Comparison of ENCODE assay signal across 1 cellular context in the genomic region with DNA sequence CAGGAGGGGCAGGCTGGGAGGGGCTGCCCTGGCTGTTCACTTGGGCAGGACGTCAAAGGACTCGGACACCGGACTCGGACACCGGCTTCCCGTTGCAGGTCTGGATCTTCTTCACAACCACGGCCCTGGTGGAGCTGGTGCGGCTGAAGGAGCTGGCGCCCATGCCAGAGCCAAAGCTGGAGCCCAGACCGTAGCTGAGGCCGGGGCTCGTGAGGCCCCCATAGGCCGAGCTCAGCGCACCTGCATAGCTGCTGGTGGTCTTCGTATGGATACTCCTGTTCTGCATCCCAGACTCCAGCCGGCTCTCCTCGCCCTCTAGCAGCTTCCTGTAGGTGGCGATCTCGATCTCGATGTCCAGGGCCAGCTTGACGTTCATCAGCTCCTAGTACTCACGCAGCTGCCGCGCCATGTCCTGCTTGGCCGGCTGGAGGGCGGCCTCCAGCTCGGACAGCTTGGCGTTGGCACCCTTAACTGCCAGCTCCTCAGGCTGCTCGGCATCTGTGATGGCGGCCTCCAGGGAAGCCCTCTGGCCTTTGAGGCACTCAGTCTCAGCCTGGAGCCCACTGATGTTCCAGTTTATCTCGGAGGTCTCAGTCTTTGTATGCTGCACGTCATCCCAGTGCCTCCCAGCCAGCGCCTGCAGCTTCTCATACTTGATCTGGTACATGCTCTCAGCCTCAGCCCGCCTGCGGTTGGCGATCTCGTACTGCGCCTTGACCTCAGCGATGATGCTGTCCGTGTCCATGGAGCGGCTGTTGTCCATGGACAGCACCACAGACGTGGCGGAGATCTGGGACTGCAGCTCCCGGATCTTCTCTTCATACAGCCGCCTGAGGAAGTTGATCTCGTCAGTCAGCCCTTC.
A peak's percentile ranks its signal among the peaks of the same experiment; 100 is the strongest.
TF ChIP-seq lines count a peak whose summit lies in the region.

No MANE protein-coding gene starts in this region.

TF ChIP-seq in K562, 482 proteins besides CTCF, POLR2A, EP300 and RAD21 (continued from another document and continues in another):
- TF ChIP-seq PTTG1 (tag; IDR thresholded peaks at IDR 0.05; ENCODE audit: low read depth) (no peak), PCBP1 (IDR thresholded peaks at IDR 0.05; ENCODE audit: low read depth, low read length, poor library complexity, severe bottlenecking) (no peak), MTA2 (IDR thresholded peaks at IDR 0.05; ENCODE audit: low read depth) (no peak), NFATC3 (IDR thresholded peaks at IDR 0.05) (no peak), SMAD3 (CRISPR knock-in tag; conservative IDR thresholded peaks at IDR 0.05) (no peak), STAG1 (CRISPR knock-in tag; IDR thresholded peaks at IDR 0.05; ENCODE audit: borderline replicate concordance) (no peak), RB1 (IDR thresholded peaks at IDR 0.05; ENCODE audit: low read depth) (no peak), SAP30 (IDR thresholded peaks at IDR 0.05; ENCODE audit: borderline replicate concordance, insufficient read depth, low read depth, low read length, poor library complexity, severe bottlenecking) (no peak), NR2C1 (IDR thresholded peaks at IDR 0.05) (no peak), NR2C1 (tag; IDR thresholded peaks at IDR 0.05) (no peak), HDAC8 (tag; IDR thresholded peaks at IDR 0.05) (no peak), KLF16 (IDR thresholded peaks at IDR 0.05) (peak; percentile 28; the same call in 1 of the 2 replicates), PYGO2 (tag; IDR thresholded peaks at IDR 0.05) (no peak), ZNF217 (CRISPR knock-in tag; IDR thresholded peaks at IDR 0.05) (no peak), ELF4 (CRISPR knock-in tag; IDR thresholded peaks at IDR 0.05) (no peak), DDX20 (tag; IDR thresholded peaks at IDR 0.05; ENCODE audit: low read depth) (no peak), LARP7 (IDR thresholded peaks at IDR 0.05) (no peak), MECOM (CRISPR knock-in tag; IDR thresholded peaks at IDR 0.05) (no peak), EP400 (IDR thresholded peaks at IDR 0.05) (no peak), PURB (CRISPR knock-in tag; IDR thresholded peaks at IDR 0.05; ENCODE audit: low read depth) (no peak), C11orf30 (IDR thresholded peaks at IDR 0.05; ENCODE audit: low read depth) (no peak), ARNT (IDR thresholded peaks at IDR 0.05) (no peak), SMARCC2 (IDR thresholded peaks at IDR 0.05; ENCODE audit: low read depth) (no peak), NR2F6 (CRISPR knock-in tag; IDR thresholded peaks at IDR 0.05) (no peak), PHF8 (IDR thresholded peaks at IDR 0.05; ENCODE audit: borderline replicate concordance, low read length) (no peak), TAF1 (IDR thresholded peaks at IDR 0.05; ENCODE audit: control insufficient read depth, extremely low read depth, insufficient read depth, low read length, severe bottlenecking) (no peak), ZNF431 (CRISPR knock-in tag; IDR thresholded peaks at IDR 0.05) (0 out of 2 replicates have a peak, but pooled peaks have one; percentile 7), ZNF589 (CRISPR knock-in tag; IDR thresholded peaks at IDR 0.05; ENCODE audit: low read depth) (no peak), BHLHE40 (IDR thresholded peaks at IDR 0.05; ENCODE audit: low read length) (no peak), SIX5 (IDR thresholded peaks at IDR 0.05; ENCODE audit: borderline replicate concordance in 1 of 2, insufficient read depth in 1 of 2, low read depth in 1 of 2, low read length in 2 of 2) (no peak), ZNF699 (CRISPR knock-in tag; IDR thresholded peaks at IDR 0.05; ENCODE audit: insufficient replicate concordance) (no peak), CXXC5 (CRISPR knock-in tag; IDR thresholded peaks at IDR 0.05) (peak; percentile 56; the same call in 1 of the 2 replicates), ZNF79 (CRISPR knock-in tag; IDR thresholded peaks at IDR 0.05; ENCODE audit: low read depth) (no peak), KLF6 (CRISPR knock-in tag; IDR thresholded peaks at IDR 0.05; ENCODE audit: borderline replicate concordance) (no peak), STAT5A (IDR thresholded peaks at IDR 0.05; ENCODE audit: borderline replicate concordance, low read length) (no peak), WHSC1 (IDR thresholded peaks at IDR 0.05; ENCODE audit: low read length) (no peak), NRF1 (conservative IDR thresholded peaks at IDR 0.05 in 1 of 2, IDR thresholded peaks at IDR 0.05 in 1 of 2) (peak; percentile 64 to 74; a peak in 3 of 4 replicates), NELFE (IDR thresholded peaks at IDR 0.05; ENCODE audit: insufficient read depth, insufficient read length) (no peak), FIP1L1 (IDR thresholded peaks at IDR 0.05; ENCODE audit: low read depth, low read length, poor library complexity, severe bottlenecking) (no peak), YY1 (IDR thresholded peaks at IDR 0.05; ENCODE audit: borderline replicate concordance in 1 of 3, control insufficient read depth in 1 of 3, extremely low read depth in 1 of 3, insufficient read depth in 3 of 3, insufficient read length in 1 of 3, insufficient replicate concordance in 2 of 3, low read depth in 1 of 3, low read length in 2 of 3) (peak in 1 of 3 experiments; percentile 42), ZNF584 (CRISPR knock-in tag; IDR thresholded peaks at IDR 0.05; ENCODE audit: low read depth) (no peak), PHTF2 (CRISPR knock-in tag; IDR thresholded peaks at IDR 0.05) (no peak), GABPB1 (CRISPR knock-in tag; IDR thresholded peaks at IDR 0.05) (peak; percentile 42; the same call in 1 of the 2 replicates), MYBL2 (IDR thresholded peaks at IDR 0.05; ENCODE audit: low read depth) (no peak), MYBL2 (CRISPR knock-in tag; IDR thresholded peaks at IDR 0.05; ENCODE audit: borderline replicate concordance) (0 out of 2 replicates have a peak, but pooled peaks have one; percentile 54)
- TF ChIP-seq, protein P1, sequence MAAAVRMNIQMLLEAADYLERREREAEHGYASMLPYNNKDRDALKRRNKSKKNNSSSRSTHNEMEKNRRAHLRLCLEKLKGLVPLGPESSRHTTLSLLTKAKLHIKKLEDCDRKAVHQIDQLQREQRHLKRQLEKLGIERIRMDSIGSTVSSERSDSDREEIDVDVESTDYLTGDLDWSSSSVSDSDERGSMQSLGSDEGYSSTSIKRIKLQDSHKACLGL (CRISPR knock-in tag; IDR thresholded peaks at IDR 0.05; ENCODE audit: borderline replicate concordance, poor library complexity, severe bottlenecking): no peak
- TF ChIP-seq, protein P2, sequence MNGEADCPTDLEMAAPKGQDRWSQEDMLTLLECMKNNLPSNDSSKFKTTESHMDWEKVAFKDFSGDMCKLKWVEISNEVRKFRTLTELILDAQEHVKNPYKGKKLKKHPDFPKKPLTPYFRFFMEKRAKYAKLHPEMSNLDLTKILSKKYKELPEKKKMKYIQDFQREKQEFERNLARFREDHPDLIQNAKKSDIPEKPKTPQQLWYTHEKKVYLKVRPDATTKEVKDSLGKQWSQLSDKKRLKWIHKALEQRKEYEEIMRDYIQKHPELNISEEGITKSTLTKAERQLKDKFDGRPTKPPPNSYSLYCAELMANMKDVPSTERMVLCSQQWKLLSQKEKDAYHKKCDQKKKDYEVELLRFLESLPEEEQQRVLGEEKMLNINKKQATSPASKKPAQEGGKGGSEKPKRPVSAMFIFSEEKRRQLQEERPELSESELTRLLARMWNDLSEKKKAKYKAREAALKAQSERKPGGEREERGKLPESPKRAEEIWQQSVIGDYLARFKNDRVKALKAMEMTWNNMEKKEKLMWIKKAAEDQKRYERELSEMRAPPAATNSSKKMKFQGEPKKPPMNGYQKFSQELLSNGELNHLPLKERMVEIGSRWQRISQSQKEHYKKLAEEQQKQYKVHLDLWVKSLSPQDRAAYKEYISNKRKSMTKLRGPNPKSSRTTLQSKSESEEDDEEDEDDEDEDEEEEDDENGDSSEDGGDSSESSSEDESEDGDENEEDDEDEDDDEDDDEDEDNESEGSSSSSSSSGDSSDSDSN (IDR thresholded peaks at IDR 0.05; ENCODE audit: borderline replicate concordance in 1 of 2, low read depth in 2 of 2, low read length in 2 of 2): 0 out of 4 replicates have a peak, but pooled peaks have one; percentile 21 to 29
- TF ChIP-seq, protein P3, sequence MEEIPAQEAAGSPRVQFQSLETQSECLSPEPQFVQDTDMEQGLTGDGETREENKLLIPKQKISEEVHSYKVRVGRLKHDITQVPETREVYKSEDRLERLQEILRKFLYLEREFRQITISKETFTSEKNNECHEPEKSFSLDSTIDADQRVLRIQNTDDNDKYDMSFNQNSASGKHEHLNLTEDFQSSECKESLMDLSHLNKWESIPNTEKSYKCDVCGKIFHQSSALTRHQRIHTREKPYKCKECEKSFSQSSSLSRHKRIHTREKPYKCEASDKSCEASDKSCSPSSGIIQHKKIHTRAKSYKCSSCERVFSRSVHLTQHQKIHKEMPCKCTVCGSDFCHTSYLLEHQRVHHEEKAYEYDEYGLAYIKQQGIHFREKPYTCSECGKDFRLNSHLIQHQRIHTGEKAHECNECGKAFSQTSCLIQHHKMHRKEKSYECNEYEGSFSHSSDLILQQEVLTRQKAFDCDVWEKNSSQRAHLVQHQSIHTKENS (CRISPR knock-in tag; IDR thresholded peaks at IDR 0.05): no peak
- TF ChIP-seq, protein P4, sequence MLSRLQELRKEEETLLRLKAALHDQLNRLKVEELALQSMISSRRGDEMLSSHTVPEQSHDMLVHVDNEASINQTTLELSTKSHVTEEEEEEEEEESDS (CRISPR knock-in tag; IDR thresholded peaks at IDR 0.05): no peak
- TF ChIP-seq, protein P5, sequence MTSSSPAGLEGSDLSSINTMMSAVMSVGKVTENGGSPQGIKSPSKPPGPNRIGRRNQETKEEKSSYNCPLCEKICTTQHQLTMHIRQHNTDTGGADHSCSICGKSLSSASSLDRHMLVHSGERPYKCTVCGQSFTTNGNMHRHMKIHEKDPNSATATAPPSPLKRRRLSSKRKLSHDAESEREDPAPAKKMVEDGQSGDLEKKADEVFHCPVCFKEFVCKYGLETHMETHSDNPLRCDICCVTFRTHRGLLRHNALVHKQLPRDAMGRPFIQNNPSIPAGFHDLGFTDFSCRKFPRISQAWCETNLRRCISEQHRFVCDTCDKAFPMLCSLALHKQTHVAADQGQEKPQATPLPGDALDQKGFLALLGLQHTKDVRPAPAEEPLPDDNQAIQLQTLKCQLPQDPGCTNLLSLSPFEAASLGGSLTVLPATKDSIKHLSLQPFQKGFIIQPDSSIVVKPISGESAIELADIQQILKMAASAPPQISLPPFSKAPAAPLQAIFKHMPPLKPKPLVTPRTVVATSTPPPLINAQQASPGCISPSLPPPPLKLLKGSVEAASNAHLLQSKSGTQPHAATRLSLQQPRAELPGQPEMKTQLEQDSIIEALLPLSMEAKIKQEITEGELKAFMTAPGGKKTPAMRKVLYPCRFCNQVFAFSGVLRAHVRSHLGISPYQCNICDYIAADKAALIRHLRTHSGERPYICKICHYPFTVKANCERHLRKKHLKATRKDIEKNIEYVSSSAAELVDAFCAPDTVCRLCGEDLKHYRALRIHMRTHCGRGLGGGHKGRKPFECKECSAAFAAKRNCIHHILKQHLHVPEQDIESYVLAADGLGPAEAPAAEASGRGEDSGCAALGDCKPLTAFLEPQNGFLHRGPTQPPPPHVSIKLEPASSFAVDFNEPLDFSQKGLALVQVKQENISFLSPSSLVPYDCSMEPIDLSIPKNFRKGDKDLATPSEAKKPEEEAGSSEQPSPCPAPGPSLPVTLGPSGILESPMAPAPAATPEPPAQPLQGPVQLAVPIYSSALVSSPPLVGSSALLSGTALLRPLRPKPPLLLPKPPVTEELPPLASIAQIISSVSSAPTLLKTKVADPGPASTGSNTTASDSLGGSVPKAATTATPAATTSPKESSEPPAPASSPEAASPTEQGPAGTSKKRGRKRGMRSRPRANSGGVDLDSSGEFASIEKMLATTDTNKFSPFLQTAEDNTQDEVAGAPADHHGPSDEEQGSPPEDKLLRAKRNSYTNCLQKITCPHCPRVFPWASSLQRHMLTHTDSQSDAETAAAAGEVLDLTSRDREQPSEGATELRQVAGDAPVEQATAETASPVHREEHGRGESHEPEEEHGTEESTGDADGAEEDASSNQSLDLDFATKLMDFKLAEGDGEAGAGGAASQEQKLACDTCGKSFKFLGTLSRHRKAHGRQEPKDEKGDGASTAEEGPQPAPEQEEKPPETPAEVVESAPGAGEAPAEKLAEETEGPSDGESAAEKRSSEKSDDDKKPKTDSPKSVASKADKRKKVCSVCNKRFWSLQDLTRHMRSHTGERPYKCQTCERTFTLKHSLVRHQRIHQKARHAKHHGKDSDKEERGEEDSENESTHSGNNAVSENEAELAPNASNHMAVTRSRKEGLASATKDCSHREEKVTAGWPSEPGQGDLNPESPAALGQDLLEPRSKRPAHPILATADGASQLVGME (CRISPR knock-in tag; IDR thresholded peaks at IDR 0.05): no peak
- TF ChIP-seq, protein P6, sequence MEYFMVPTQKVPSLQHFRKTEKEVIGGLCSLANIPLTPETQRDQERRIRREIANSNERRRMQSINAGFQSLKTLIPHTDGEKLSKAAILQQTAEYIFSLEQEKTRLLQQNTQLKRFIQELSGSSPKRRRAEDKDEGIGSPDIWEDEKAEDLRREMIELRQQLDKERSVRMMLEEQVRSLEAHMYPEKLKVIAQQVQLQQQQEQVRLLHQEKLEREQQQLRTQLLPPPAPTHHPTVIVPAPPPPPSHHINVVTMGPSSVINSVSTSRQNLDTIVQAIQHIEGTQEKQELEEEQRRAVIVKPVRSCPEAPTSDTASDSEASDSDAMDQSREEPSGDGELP (CRISPR knock-in tag; IDR thresholded peaks at IDR 0.05; ENCODE audit: borderline replicate concordance): peak; percentile 56; the same call in 1 of the 2 replicates
- TF ChIP-seq, protein P7, sequence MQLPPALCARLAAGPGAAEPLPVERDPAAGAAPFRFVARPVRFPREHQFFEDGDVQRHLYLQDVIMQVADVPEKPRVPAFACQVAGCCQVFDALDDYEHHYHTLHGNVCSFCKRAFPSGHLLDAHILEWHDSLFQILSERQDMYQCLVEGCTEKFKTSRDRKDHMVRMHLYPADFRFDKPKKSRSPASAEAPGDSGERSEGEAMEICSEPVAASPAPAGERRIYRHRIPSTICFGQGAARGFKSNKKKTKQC (CRISPR knock-in tag; IDR thresholded peaks at IDR 0.05): no peak
- TF ChIP-seq, protein P8, sequence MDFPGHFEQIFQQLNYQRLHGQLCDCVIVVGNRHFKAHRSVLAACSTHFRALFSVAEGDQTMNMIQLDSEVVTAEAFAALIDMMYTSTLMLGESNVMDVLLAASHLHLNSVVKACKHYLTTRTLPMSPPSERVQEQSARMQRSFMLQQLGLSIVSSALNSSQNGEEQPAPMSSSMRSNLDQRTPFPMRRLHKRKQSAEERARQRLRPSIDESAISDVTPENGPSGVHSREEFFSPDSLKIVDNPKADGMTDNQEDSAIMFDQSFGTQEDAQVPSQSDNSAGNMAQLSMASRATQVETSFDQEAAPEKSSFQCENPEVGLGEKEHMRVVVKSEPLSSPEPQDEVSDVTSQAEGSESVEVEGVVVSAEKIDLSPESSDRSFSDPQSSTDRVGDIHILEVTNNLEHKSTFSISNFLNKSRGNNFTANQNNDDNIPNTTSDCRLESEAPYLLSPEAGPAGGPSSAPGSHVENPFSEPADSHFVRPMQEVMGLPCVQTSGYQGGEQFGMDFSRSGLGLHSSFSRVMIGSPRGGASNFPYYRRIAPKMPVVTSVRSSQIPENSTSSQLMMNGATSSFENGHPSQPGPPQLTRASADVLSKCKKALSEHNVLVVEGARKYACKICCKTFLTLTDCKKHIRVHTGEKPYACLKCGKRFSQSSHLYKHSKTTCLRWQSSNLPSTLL (IDR thresholded peaks at IDR 0.05): no peak
